11 cellular contexts compared by ENCODE assay signal in the genomic region with DNA sequence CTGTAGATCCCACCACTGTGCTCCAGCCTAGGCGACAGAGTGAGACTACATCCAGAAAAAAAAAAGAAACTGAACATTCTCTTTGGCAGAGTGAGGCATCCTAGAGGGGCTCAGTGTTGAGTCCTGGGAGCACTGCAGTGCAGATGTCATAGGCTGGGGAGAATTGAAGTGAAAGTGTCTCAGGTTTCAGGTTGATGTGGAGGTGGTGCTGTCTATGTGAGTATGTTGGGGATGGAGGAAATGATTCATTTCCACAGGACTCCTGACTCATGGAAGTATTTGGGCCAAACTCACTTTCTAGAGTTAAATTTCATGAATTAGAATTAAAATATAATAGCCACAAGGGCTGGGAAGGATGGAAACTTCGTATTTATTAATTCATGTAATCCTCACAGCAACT.
DNase-seq lines count a peak whose midpoint lies in the region; ATAC-seq and TF ChIP-seq lines count a peak whose summit lies in the region.
"Had no signal": no experiment of that assay in that cellular context is flagged by ENCODE, and none has a peak within 500 bp of the region (broad histone marks: within the 10 kb centered on the region; RNA-seq: fewer than 3 reads in every experiment).

No MANE protein-coding gene starts in this region.

- TF ChIP-seq CTCF in A673 (conservative IDR thresholded peaks at IDR 0.05; ENCODE audit: low read depth, low read length) = no peak
- TF ChIP-seq CTCF in WTC11 (IDR thresholded peaks at IDR 0.05) = no peak
- no peak for TF ChIP-seq CTCF in neural progenitor cell (IDR thresholded peaks at IDR 0.05)

- H3K4me3 ChIP-seq in A673 (ENCODE audit: low read depth, low read length, poor library complexity, severe bottlenecking) (no peak overlapping the region), SJCRH30 (no peak overlapping the region), neural progenitor cell (no peak overlapping the region)
- H3K4me3 ChIP-seq: thyroid gland had no signal

- H3K4me2 ChIP-seq in neural progenitor cell = no peak overlapping the region
- H3K4me2 ChIP-seq: KMS-11 had no signal

- H3K27ac Mint-ChIP-seq in WTC11 = no peak overlapping the region
- no peak overlapping the region for H3K27ac Mint-ChIP-seq in neural progenitor cell
- H3K27ac Mint-ChIP-seq: memory B cell had no signal

- H3K27me3 Mint-ChIP-seq in WTC11 (ENCODE audit: low read depth) = peaks cover 25% of the 10 kb centered on the region
- H3K27me3 Mint-ChIP-seq in neural progenitor cell (ENCODE audit: insufficient read depth, low read depth) = peaks cover 7% of the 10 kb centered on the region
- H3K27me3 Mint-ChIP-seq: memory B cell had no signal

- H3K36me3 Mint-ChIP-seq in WTC11 = peaks cover 10% of the 10 kb centered on the region
- no peaks in the 10 kb centered on the region for H3K36me3 Mint-ChIP-seq in neural progenitor cell
- H3K36me3 Mint-ChIP-seq: memory B cell had no signal

- POLR2A ChIA-PET in A673 (lab: Charles Lee; ENCODE audit: low non-redundant PET) = no interaction called here
- POLR2A ChIA-PET in WTC11 (lab: Charles Lee) = no interaction called here

- no peak overlapping the region for H2AFZ ChIP-seq in neural progenitor cell (replicated peaks)

- H3F3A ChIP-seq in neural progenitor cell (ENCODE audit: low read depth) = no peaks in the 10 kb centered on the region

- H3K27ac ChIP-seq in A673 (ENCODE audit: low read depth, low read length, poor library complexity, severe bottlenecking) (no peak overlapping the region), SJCRH30 (peak overlapping the region; percentile 26; the same call in 1 of the 2 replicates), neural progenitor cell (no peak overlapping the region)
- H3K27ac ChIP-seq: KMS-11, thyroid gland had no signal

- H3K27me3 ChIP-seq in A673 (replicated peaks; ENCODE audit: insufficient read depth, low read depth, low read length, poor library complexity) (no peaks in the 10 kb centered on the region), SJCRH30 (no peaks in the 10 kb centered on the region), neural progenitor cell (no peaks in the 10 kb centered on the region)
- H3K27me3 ChIP-seq: thyroid gland had no signal

- no peaks in the 10 kb centered on the region for H3K79me2 ChIP-seq in neural progenitor cell (ENCODE audit: low read depth)

- H4K20me1 ChIP-seq in neural progenitor cell (ENCODE audit: low read depth) = no peaks in the 10 kb centered on the region

- no peaks in the 10 kb centered on the region for H3K36me3 ChIP-seq in A673 (ENCODE audit: insufficient read depth, low read length, poor library complexity, severe bottlenecking)
- no peaks in the 10 kb centered on the region for H3K36me3 ChIP-seq in SJCRH30
- no peaks in the 10 kb centered on the region for H3K36me3 ChIP-seq in neural progenitor cell
- H3K36me3 ChIP-seq: thyroid gland had no signal

- intact Hi-C loops in A673 (cut with micrococcal nuclease; ENCODE audit: unreplicated experiment) = no loop called here

- H3K4me1 Mint-ChIP-seq in WTC11 = peaks cover 2% of the 10 kb centered on the region; the same call in 1 of the 2 replicates
- no peaks in the 10 kb centered on the region for H3K4me1 Mint-ChIP-seq in neural progenitor cell
- H3K4me1 Mint-ChIP-seq: memory B cell had no signal

- H3K9ac ChIP-seq in neural progenitor cell = no peak overlapping the region
- H3K9ac ChIP-seq: KMS-11 had no signal

- CTCF ChIA-PET in A673 (lab: Charles Lee) = no interaction called here
- CTCF ChIA-PET in WTC11 (lab: Charles Lee) = interaction anchor here (1.2 kb wide), 1 partner anchor 108 kb away, joined by 4 read pairs; no protein-coding TSS in a partner anchor

- DNase-seq in A673 (ENCODE audit: low spot score) (peak; percentile 26), SJCRH30 (peak in 1 of 2 experiments; percentile 30), islet precursor cell (peak; percentile 66), ecto neural progenitor cell (ENCODE audit: low spot score) (no peak), WTC11 (ENCODE audit: low spot score) (no peak), neural progenitor cell (ENCODE audit: low spot score) (no peak), CD1c-positive myeloid dendritic cell (ENCODE audit: extremely low spot score) (no peak)
- DNase-seq: thyroid gland had no signal

- no TSS peak for BruUV-seq in A673 (replicated peaks; lab: Mats Ljungman, UMichigan)

- H3K9me3 ChIP-seq in A673 (ENCODE audit: low read depth, low read length, poor library complexity, severe bottlenecking) = no peaks in the 10 kb centered on the region
- H3K9me3 ChIP-seq in SJCRH30 (replicated peaks) = no peaks in the 10 kb centered on the region
- no peaks in the 10 kb centered on the region for H3K9me3 ChIP-seq in neural progenitor cell (ENCODE audit: low read depth)
- H3K9me3 ChIP-seq: thyroid gland had no signal

- H3K9me3 Mint-ChIP-seq in WTC11 = peaks cover 19% of the 10 kb centered on the region
- peaks cover 21% of the 10 kb centered on the region for H3K9me3 Mint-ChIP-seq in neural progenitor cell
- H3K9me3 Mint-ChIP-seq: memory B cell had no signal

- ATAC-seq in GM21717 (IDR thresholded peaks at IDR 0.05; ENCODE audit: unreplicated experiment) = peak; percentile 47
- no peak for ATAC-seq in WTC11

- H3K4me1 ChIP-seq in A673 (ENCODE audit: insufficient read depth, low read length, poor library complexity, severe bottlenecking) = no peaks in the 10 kb centered on the region
- peaks cover 10% of the 10 kb centered on the region for H3K4me1 ChIP-seq in SJCRH30
- H3K4me1 ChIP-seq in neural progenitor cell = no peaks in the 10 kb centered on the region
- H3K4me1 ChIP-seq: thyroid gland had no signal

- H3K4me3 Mint-ChIP-seq in WTC11 = no peak overlapping the region
- H3K4me3 Mint-ChIP-seq in neural progenitor cell = no peak overlapping the region
- H3K4me3 Mint-ChIP-seq: memory B cell had no signal

TF ChIP-seq in WTC11, 78 proteins besides CTCF, POLR2A, EP300 and RAD21 (continues in another document):
- TF ChIP-seq AFF4 (CRISPR knock-in tag; IDR thresholded peaks at IDR 0.05; ENCODE audit: borderline replicate concordance) (no peak), FOXJ3 (CRISPR knock-in tag; IDR thresholded peaks at IDR 0.05; ENCODE audit: borderline replicate concordance) (no peak), OVOL2 (CRISPR knock-in tag; IDR thresholded peaks at IDR 0.05; ENCODE audit: borderline replicate concordance) (no peak), ZNF423 (CRISPR knock-in tag; IDR thresholded peaks at IDR 0.05) (no peak)
- TF ChIP-seq, protein P1, sequence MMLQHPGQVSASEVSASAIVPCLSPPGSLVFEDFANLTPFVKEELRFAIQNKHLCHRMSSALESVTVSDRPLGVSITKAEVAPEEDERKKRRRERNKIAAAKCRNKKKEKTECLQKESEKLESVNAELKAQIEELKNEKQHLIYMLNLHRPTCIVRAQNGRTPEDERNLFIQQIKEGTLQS (CRISPR knock-in tag; conservative IDR thresholded peaks at IDR 0.05) = no peak
- TF ChIP-seq, protein P2, sequence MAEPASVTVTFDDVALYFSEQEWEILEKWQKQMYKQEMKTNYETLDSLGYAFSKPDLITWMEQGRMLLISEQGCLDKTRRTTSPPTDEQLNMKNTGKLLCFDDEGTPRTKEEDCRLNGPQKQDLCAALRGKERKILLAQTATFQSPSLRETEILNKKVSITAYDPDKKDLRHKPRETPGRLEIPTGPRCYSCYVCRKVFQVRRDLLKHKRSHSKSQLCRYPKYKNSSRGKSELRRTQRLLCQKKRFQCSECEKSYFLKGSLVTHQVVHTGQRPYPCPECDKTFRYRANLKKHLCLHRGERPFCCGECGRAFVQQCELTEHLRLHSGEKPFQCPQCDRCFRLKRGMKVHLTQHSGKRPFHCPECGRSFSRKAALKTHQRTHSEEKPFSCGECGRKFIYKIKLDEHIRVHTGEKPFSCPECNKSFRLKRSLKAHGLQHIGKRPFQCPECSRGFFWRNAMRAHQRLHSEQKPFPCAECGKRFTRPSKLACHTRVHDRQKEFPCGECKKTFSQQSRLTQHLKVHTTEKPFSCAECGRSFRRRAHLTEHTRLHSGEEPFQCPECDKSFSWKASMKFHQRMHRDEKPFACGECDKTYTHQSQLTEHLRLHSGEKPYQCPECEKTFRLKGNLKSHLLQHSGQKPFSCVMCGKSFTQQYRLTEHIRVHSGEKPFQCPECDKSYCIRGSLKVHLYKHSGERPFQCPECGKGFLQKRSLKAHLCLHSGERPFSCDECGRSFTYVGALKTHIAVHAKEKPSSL (CRISPR knock-in tag; conservative IDR thresholded peaks at IDR 0.05) = no peak
- TF ChIP-seq, protein P3, sequence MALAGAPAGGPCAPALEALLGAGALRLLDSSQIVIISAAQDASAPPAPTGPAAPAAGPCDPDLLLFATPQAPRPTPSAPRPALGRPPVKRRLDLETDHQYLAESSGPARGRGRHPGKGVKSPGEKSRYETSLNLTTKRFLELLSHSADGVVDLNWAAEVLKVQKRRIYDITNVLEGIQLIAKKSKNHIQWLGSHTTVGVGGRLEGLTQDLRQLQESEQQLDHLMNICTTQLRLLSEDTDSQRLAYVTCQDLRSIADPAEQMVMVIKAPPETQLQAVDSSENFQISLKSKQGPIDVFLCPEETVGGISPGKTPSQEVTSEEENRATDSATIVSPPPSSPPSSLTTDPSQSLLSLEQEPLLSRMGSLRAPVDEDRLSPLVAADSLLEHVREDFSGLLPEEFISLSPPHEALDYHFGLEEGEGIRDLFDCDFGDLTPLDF (CRISPR knock-in tag; IDR thresholded peaks at IDR 0.05) = no peak

Comparison
In these comparisons a context has a peak if more than half of its experiments do, and no peak if none do; other contexts are left out.
1. DNase-seq: peak in A673 (single experiment) and islet precursor cell (single experiment); none in ecto neural progenitor cell (single experiment), WTC11 (single experiment), neural progenitor cell (single experiment) and CD1c-positive myeloid dendritic cell (single experiment).